In genomic region chr2:218961651-218962570, GRCh38 we compare ENCODE assay signal across 10 cellular contexts. TPM values are rescaled to one million over a fixed set of nuclear protein-coding genes. Genes with fewer than 3 reads are reported as not detected.
DNase-seq lines count a peak whose midpoint lies in the region; ATAC-seq, FAIRE-seq and TF ChIP-seq lines count a peak whose summit lies in the region.
"Had no signal": no experiment of that assay in that cellular context is flagged by ENCODE, and none has a peak within 500 bp of the region (broad histone marks: within the 10 kb centered on the region; RNA-seq: fewer than 3 reads in every experiment).

No MANE protein-coding gene starts in this region.

- POLR2A ChIA-PET in K562 (lab: Yijun Ruan, JAX), result interaction anchor here (0.7 kb wide), 1 partner anchor 84 kb away, joined by 3 read pairs; no protein-coding TSS in a partner anchor

- in situ Hi-C loops in K562 (cut with MboI), result no loop called here

- H3K4me2 ChIP-seq in K562 (ENCODE audit: insufficient read depth, low read length), result no peak overlapping the region

- H3K9ac ChIP-seq in K562 (ENCODE audit: insufficient read depth in 1 of 2, low read depth in 2 of 2, low read length in 2 of 2), result no peak overlapping the region

- ATAC-seq in K562, result 0 out of 3 replicates have a peak, but pooled peaks have one; percentile 29
- no peak for ATAC-seq in esophagus mucosa
- no peak for ATAC-seq in GM18861 (IDR thresholded peaks at IDR 0.05; ENCODE audit: unreplicated experiment)
- no peak for ATAC-seq in GM18502 (IDR thresholded peaks at IDR 0.05; ENCODE audit: poor library complexity, unreplicated experiment)

- TF ChIP-seq CTCF in 22Rv1 (IDR thresholded peaks at IDR 0.05) (no peak), K562 (IDR thresholded peaks at IDR 0.05 in 2 of 3, conservative IDR thresholded peaks at IDR 0.05 in 1 of 3; ENCODE audit: insufficient read depth in 2 of 3, low read depth in 1 of 3, low read length in 3 of 3) (no peak)

- no TSS peak for BruUV-seq in K562 (replicated peaks; lab: Mats Ljungman, UMichigan)

- TF ChIP-seq EP300 in K562 (IDR thresholded peaks at IDR 0.05; ENCODE audit: low read length), result no peak

- DNase-seq in D341Med (ENCODE audit: low spot score), result peak; percentile 65
- DNase-seq in NCI-H2171 (lab: John Stamatoyannopoulos, UW), result peak; percentile 59
- peak; percentile 47 to 77 (median 72) for DNase-seq in K562 (ENCODE audit: extremely low read depth in 1 of 4, low spot score in 3 of 4)
- no peak for DNase-seq in NCI-H128 (lab: John Stamatoyannopoulos, UW; ENCODE audit: unreplicated experiment)
- DNase-seq: gastrocnemius medialis had no signal

- H3K27ac ChIP-seq in 22Rv1 (peak overlapping the region; percentile 89), K562 (ENCODE audit: extremely low read depth, low read depth, low read length) (no peak overlapping the region)
- H3K27ac ChIP-seq: gastrocnemius medialis had no signal

- H3K36me3 ChIP-seq in K562 (ENCODE audit: control insufficient read depth, insufficient read depth, low read length), result no peaks in the 10 kb centered on the region
- H3K36me3 ChIP-seq: gastrocnemius medialis had no signal

- H3K9me3 ChIP-seq in K562 (replicated peaks; ENCODE audit: control insufficient read depth, insufficient read depth, low read depth, low read length), result no peaks in the 10 kb centered on the region
- H3K9me3 ChIP-seq: gastrocnemius medialis had no signal

- H3K79me2 ChIP-seq in K562 (ENCODE audit: control insufficient read depth, insufficient read depth, low read length), result no peaks in the 10 kb centered on the region

- 22% methylated on average over 10 of the region's 34 CpGs for WGBS in K562 (ENCODE audit: insufficient coverage, low coverage, missing lambda C conversion rate)

- peaks cover 7 to 29% of the 10 kb centered on the region in 2 experiments; a peak in 4 of 5 replicates for H3K27me3 ChIP-seq in K562 (ENCODE audit: control insufficient read depth in 2 of 2, insufficient read depth in 2 of 2, low read length in 2 of 2)

- intact Hi-C loops in K562 (cut with micrococcal nuclease), result loop anchor here (5.0 kb wide), 1 partner anchor 55 kb away; no protein-coding TSS in a partner anchor

- H3K4me1 ChIP-seq in K562 (replicated peaks in 1 of 2; ENCODE audit: control insufficient read depth in 2 of 2, insufficient read depth in 2 of 2, low read length in 2 of 2), result peaks cover 11 to 31% of the 10 kb centered on the region in 2 experiments; a peak in 4 of 5 replicates

- TF ChIP-seq RAD21 in K562 (CRISPR knock-in tag; conservative IDR thresholded peaks at IDR 0.05 in 1 of 2, IDR thresholded peaks at IDR 0.05 in 1 of 2), result no peak

- no peak overlapping the region for H2AFZ ChIP-seq in K562 (ENCODE audit: low read depth, low read length)

- H4K20me1 ChIP-seq in K562 (replicated peaks; ENCODE audit: control insufficient read depth, insufficient read depth, low read length), result no peaks in the 10 kb centered on the region

- FAIRE-seq in K562 (lab: Jason Lieb, UNC), result no peak

- no peaks in the 10 kb centered on the region for H3K9me1 ChIP-seq in K562 (ENCODE audit: control insufficient read depth, insufficient read depth, low read length)

- CTCF ChIA-PET in K562 (lab: Yijun Ruan, JAX; ENCODE audit: low intra/inter-chr PET ratio), result interaction anchor here (0.7 kb wide), 1 partner anchor 19 kb away, joined by 4 read pairs; no protein-coding TSS in a partner anchor

- no peak overlapping the region for H3K4me3 ChIP-seq in K562
- H3K4me3 ChIP-seq: gastrocnemius medialis had no signal

- TF ChIP-seq POLR2A in K562 (conservative IDR thresholded peaks at IDR 0.05), result no peak

TF ChIP-seq in K562, 482 proteins besides CTCF, POLR2A, EP300 and RAD21 (continues in another document):
- TF ChIP-seq SETDB1 (IDR thresholded peaks at IDR 0.05; ENCODE audit: low read length) (no peak), HDAC6 (IDR thresholded peaks at IDR 0.05; ENCODE audit: low read depth, low read length) (no peak), PRMT5 (CRISPR knock-in tag; IDR thresholded peaks at IDR 0.05) (peak; percentile 39; the same call in 1 of the 2 replicates), TAF7 (tag; IDR thresholded peaks at IDR 0.05) (no peak)

RNA-seq across cellular contexts. Expression of gene CDK5R2, which starts 2.4 kb away (rescaled TPM):
- total RNA-seq in K562 (2011; cell fraction: chromatin; rRNA removed; ENCODE audit: low replicate concordance), result 0.12 TPM in 1 of 2 replicates, not detected in the other
- not detected in 2 replicates for total RNA-seq in K562 (2011; cell fraction: nucleolus; rRNA removed)
- 0.22 and 0.38 TPM in 2 replicates for total RNA-seq in K562 (2011; cell fraction: nucleoplasm; rRNA removed)
- not detected in 2 replicates for total RNA-seq in K562 (2014; rRNA removed)
- not detected in 2 replicates for total RNA-seq in K562 (2014; rRNA removed; fragmentation: Illumina TruSeq; extraction: Trizol)
- total RNA-seq in K562 (2015; rRNA removed; fragmentation: Illumina TruSeq; extraction: Trizol), result not detected in 2 replicates
- 0.09 TPM in 1 of 2 replicates, not detected in the other for total RNA-seq in K562 (2021)
- not detected in 2 replicates for polyA plus RNA-seq in K562 (2011; rRNA removed)
- 0.03 and 0.04 TPM in 2 replicates for polyA plus RNA-seq in K562 (2011; cell fraction: cytosol; rRNA removed)
- 0.08 and 0.17 TPM in 2 replicates for polyA plus RNA-seq in K562 (2011; cell fraction: nucleus; rRNA removed)
- 0.03 and 0.08 TPM in 2 replicates for polyA plus RNA-seq in K562 (2012)
- not detected in 2 replicates for polyA plus RNA-seq in K562 (2014; fragmentation: Illumina TruSeq; extraction: Trizol)
- not detected for polyA plus RNA-seq in K562 (2014; fragmentation: Nextera tagmentation; extraction: Ambion mirVana)
- polyA plus RNA-seq in K562 (2014; rRNA removed), result not detected in 2 replicates
- 0.09 and 0.11 TPM in 2 replicates for polyA minus RNA-seq in K562 (2011; rRNA and poly(A)+ RNA removed)
- not detected in 2 replicates for polyA minus RNA-seq in K562 (2011; cell fraction: cytosol; rRNA and poly(A)+ RNA removed)
- polyA minus RNA-seq in K562 (2011; cell fraction: nucleus; rRNA and poly(A)+ RNA removed), result 0.13 and 0.22 TPM in 2 replicates
- total RNA-seq in esophagus mucosa, result not detected
- total RNA-seq: gastrocnemius medialis had no signal

RNA-seq across cellular contexts. Expression of gene FEV, which starts 23.1 kb away (rescaled TPM):
- total RNA-seq in K562 (2011; cell fraction: chromatin; rRNA removed; ENCODE audit: low replicate concordance), result 0.51 TPM in 1 of 2 replicates, not detected in the other
- 0.17 TPM in 1 of 2 replicates, not detected in the other for total RNA-seq in K562 (2011; cell fraction: nucleolus; rRNA removed)
- total RNA-seq in K562 (2011; cell fraction: nucleoplasm; rRNA removed), result 0.38 TPM in 1 of 2 replicates, not detected in the other
- total RNA-seq in K562 (2014; rRNA removed) (0.45 and 0.57 TPM in 2 replicates), K562 (2014; rRNA removed; fragmentation: Illumina TruSeq; extraction: Trizol) (0.29 TPM in 1 of 2 replicates, not detected in the other), K562 (2015; rRNA removed; fragmentation: Illumina TruSeq; extraction: Trizol) (0.36 and 0.49 TPM in 2 replicates), K562 (2021) (1.6 and 2.4 TPM in 2 replicates), esophagus mucosa (not detected)
- polyA plus RNA-seq in K562 (2011; rRNA removed) (1.1 TPM in 2 replicates), K562 (2014; fragmentation: Illumina TruSeq; extraction: Trizol) (0.79 and 0.83 TPM in 2 replicates), K562 (2014; fragmentation: Nextera tagmentation; extraction: Ambion mirVana) (under 1 TPM; 0.08 to 0.14 TPM), K562 (2014; rRNA removed) (0.78 and 1.7 TPM in 2 replicates)
- polyA plus RNA-seq in K562 (2011; cell fraction: cytosol; rRNA removed), result 1.0 and 5.2 TPM in 2 replicates
- polyA plus RNA-seq in K562 (2011; cell fraction: nucleus; rRNA removed), result 1.5 and 5.2 TPM in 2 replicates
- 5.2 and 7.5 TPM in 2 replicates for polyA plus RNA-seq in K562 (2012)
- polyA minus RNA-seq in K562 (2011; rRNA and poly(A)+ RNA removed), result 0.27 and 0.81 TPM in 2 replicates
- 2.3 and 4.0 TPM in 2 replicates for polyA minus RNA-seq in K562 (2011; cell fraction: cytosol; rRNA and poly(A)+ RNA removed)
- polyA minus RNA-seq in K562 (2011; cell fraction: nucleus; rRNA and poly(A)+ RNA removed), result 0.33 and 0.94 TPM in 2 replicates
- total RNA-seq: gastrocnemius medialis, urinary bladder had no signal
- polyA plus RNA-seq: urinary bladder had no signal

RNA-seq across cellular contexts. Expression of gene CRYBA2, which starts 31.3 kb away (rescaled TPM):
- 1.6 TPM in 1 of 2 replicates, not detected in the other for total RNA-seq in K562 (2011; cell fraction: chromatin; rRNA removed; ENCODE audit: low replicate concordance)
- total RNA-seq in K562 (2011; cell fraction: nucleolus; rRNA removed), result 1.0 TPM in 1 of 2 replicates, not detected in the other
- 0.81 TPM in 1 of 2 replicates, not detected in the other for total RNA-seq in K562 (2011; cell fraction: nucleoplasm; rRNA removed)
- total RNA-seq in K562 (2014; rRNA removed) (0.73 TPM in 1 of 2 replicates, not detected in the other), K562 (2014; rRNA removed; fragmentation: Illumina TruSeq; extraction: Trizol) (not detected in 2 replicates), K562 (2015; rRNA removed; fragmentation: Illumina TruSeq; extraction: Trizol) (0.72 and 0.75 TPM in 2 replicates), K562 (2021) (0.51 and 0.81 TPM in 2 replicates), esophagus mucosa (not detected)
- polyA plus RNA-seq in K562 (2011; rRNA removed) (0.23 and 1.8 TPM in 2 replicates), K562 (2014; fragmentation: Illumina TruSeq; extraction: Trizol) (not detected in 2 replicates), K562 (2014; fragmentation: Nextera tagmentation; extraction: Ambion mirVana) (under 1 TPM in 1 of 2 experiments, not detected in 1; 0.11 TPM), K562 (2014; rRNA removed) (not detected in 2 replicates)
- polyA plus RNA-seq in K562 (2011; cell fraction: cytosol; rRNA removed), result 0.62 and 9.2 TPM in 2 replicates
- 1.7 and 14.2 TPM in 2 replicates for polyA plus RNA-seq in K562 (2011; cell fraction: nucleus; rRNA removed)
- polyA plus RNA-seq in K562 (2012), result 0.75 and 1.6 TPM in 2 replicates
- polyA minus RNA-seq in K562 (2011; rRNA and poly(A)+ RNA removed), result 0.91 TPM in 1 of 2 replicates, not detected in the other
- 2.6 TPM in 1 of 2 replicates, not detected in the other for polyA minus RNA-seq in K562 (2011; cell fraction: cytosol; rRNA and poly(A)+ RNA removed)
- 0.67 TPM in 1 of 2 replicates, not detected in the other for polyA minus RNA-seq in K562 (2011; cell fraction: nucleus; rRNA and poly(A)+ RNA removed)
- total RNA-seq: gastrocnemius medialis, urinary bladder had no signal
- polyA plus RNA-seq: urinary bladder had no signal
